Comparison of ENCODE assay signal across 11 cellular contexts in genomic region chr7:121519548-121520521, GRCh38.
DNase-seq lines count a peak whose midpoint lies in the region; ATAC-seq and TF ChIP-seq lines count a peak whose summit lies in the region.
"Had no signal": no experiment of that assay in that cellular context is flagged by ENCODE, and none has a peak within 500 bp of the region (broad histone marks: within the 10 kb centered on the region; RNA-seq: fewer than 3 reads in every experiment).

No MANE protein-coding gene starts in this region.

- H3K36me3 ChIP-seq in H7 (replicated peaks; ENCODE audit: control insufficient read depth, insufficient read depth, low read length), result no peaks in the 10 kb centered on the region
- H3K36me3 ChIP-seq: BLaER1, thyroid gland had no signal

- peak; percentile 38 for DNase-seq in AG08395 (ENCODE audit: low spot score)
- peak; percentile 54 for DNase-seq in fibroblast of the aortic adventitia (ENCODE audit: low read depth)
- no peak for DNase-seq in HEK293T (ENCODE audit: extremely low spot score)
- DNase-seq in H7, result no peak
- DNase-seq in HUDEP-2 (lab: John Stamatoyannopoulos, UW; ENCODE audit: unreplicated experiment in 76 of 76), result no peak
- no peak for DNase-seq in WTC11 (ENCODE audit: low spot score)
- DNase-seq: thyroid gland had no signal

- POLR2A ChIA-PET in HEK293T (lab: Yijun Ruan, JAX) (no interaction called here), WTC11 (lab: Charles Lee) (no interaction called here)

- CTCF ChIA-PET in HEK293T (lab: Yijun Ruan, JAX), result no interaction called here
- CTCF ChIA-PET in WTC11 (lab: Charles Lee), result interaction anchor here (1.1 to 1.6 kb wide), 2 partner anchors 124 to 474 kb away, joined by 3 to 5 read pairs; partner anchors contain the start of gene FAM3C

- ATAC-seq in GM21390 (IDR thresholded peaks at IDR 0.05; ENCODE audit: unreplicated experiment) (peak; percentile 82), HG03439 (IDR thresholded peaks at IDR 0.05; ENCODE audit: unreplicated experiment) (peak; percentile 89), WTC11 (no peak)

- no peaks in the 10 kb centered on the region for H3K36me3 Mint-ChIP-seq in WTC11

- no peak overlapping the region for H3K4me3 Mint-ChIP-seq in WTC11
- H3K4me3 Mint-ChIP-seq: nephron had no signal

- H3K4me3 ChIP-seq in fibroblast of the aortic adventitia (ENCODE audit: low read depth, low read length) (no peak overlapping the region), H7 (ENCODE audit: insufficient read depth, low read depth, low read length) (no peak overlapping the region)
- H3K4me3 ChIP-seq: BLaER1, thyroid gland had no signal

- H3K4me1 Mint-ChIP-seq in WTC11, result peaks cover 4% of the 10 kb centered on the region; the same call in 1 of the 2 replicates
- H3K4me1 Mint-ChIP-seq: nephron had no signal

- H3K9me3 Mint-ChIP-seq in WTC11, result peaks cover 14% of the 10 kb centered on the region

- no peaks in the 10 kb centered on the region for H3K27me3 Mint-ChIP-seq in WTC11 (ENCODE audit: low read depth)

- no peak overlapping the region for H3K27ac Mint-ChIP-seq in WTC11

- no peaks in the 10 kb centered on the region for H3K27me3 ChIP-seq in H7 (ENCODE audit: control insufficient read depth, insufficient read depth, low read length)
- H3K27me3 ChIP-seq: BLaER1, thyroid gland had no signal

- TF ChIP-seq CTCF in fibroblast of the aortic adventitia (IDR thresholded peaks at IDR 0.05; ENCODE audit: insufficient read depth, low read length), result no peak
- TF ChIP-seq CTCF in WTC11 (IDR thresholded peaks at IDR 0.05), result no peak

TF ChIP-seq in HEK293T, 16 proteins besides CTCF, POLR2A, EP300 and RAD21:
- no peak for TF ChIP-seq CTBP1 (IDR thresholded peaks at IDR 0.05; ENCODE audit: borderline replicate concordance)
- no peak for TF ChIP-seq ARNT (IDR thresholded peaks at IDR 0.05)
- TF ChIP-seq ZNF384 (IDR thresholded peaks at IDR 0.05), result no peak
- no peak for TF ChIP-seq NFRKB (IDR thresholded peaks at IDR 0.05)
- TF ChIP-seq PKNOX1 (IDR thresholded peaks at IDR 0.05), result no peak
- TF ChIP-seq BHLHE40 (IDR thresholded peaks at IDR 0.05; ENCODE audit: borderline replicate concordance), result no peak
- TF ChIP-seq SUZ12 (IDR thresholded peaks at IDR 0.05), result no peak
- no peak for TF ChIP-seq FOXA1 (IDR thresholded peaks at IDR 0.05)
- TF ChIP-seq ELF4 (IDR thresholded peaks at IDR 0.05), result no peak
- TF ChIP-seq FOXM1 (IDR thresholded peaks at IDR 0.05; ENCODE audit: borderline replicate concordance), result no peak
- TF ChIP-seq LEF1 (IDR thresholded peaks at IDR 0.05; ENCODE audit: borderline replicate concordance), result no peak
- TF ChIP-seq FOXK2 (IDR thresholded peaks at IDR 0.05), result no peak
- no peak for TF ChIP-seq L3MBTL2 (conservative IDR thresholded peaks at IDR 0.05)
- no peak for TF ChIP-seq HDGF (IDR thresholded peaks at IDR 0.05; ENCODE audit: borderline replicate concordance)
- TF ChIP-seq TARDBP (IDR thresholded peaks at IDR 0.05), result no peak

TF ChIP-seq in WTC11, 78 proteins besides CTCF, POLR2A, EP300 and RAD21:
- no peak for TF ChIP-seq ZNF138 (CRISPR knock-in tag; conservative IDR thresholded peaks at IDR 0.05)
- no peak for TF ChIP-seq MLX (CRISPR knock-in tag; IDR thresholded peaks at IDR 0.05)
- TF ChIP-seq, protein P1, sequence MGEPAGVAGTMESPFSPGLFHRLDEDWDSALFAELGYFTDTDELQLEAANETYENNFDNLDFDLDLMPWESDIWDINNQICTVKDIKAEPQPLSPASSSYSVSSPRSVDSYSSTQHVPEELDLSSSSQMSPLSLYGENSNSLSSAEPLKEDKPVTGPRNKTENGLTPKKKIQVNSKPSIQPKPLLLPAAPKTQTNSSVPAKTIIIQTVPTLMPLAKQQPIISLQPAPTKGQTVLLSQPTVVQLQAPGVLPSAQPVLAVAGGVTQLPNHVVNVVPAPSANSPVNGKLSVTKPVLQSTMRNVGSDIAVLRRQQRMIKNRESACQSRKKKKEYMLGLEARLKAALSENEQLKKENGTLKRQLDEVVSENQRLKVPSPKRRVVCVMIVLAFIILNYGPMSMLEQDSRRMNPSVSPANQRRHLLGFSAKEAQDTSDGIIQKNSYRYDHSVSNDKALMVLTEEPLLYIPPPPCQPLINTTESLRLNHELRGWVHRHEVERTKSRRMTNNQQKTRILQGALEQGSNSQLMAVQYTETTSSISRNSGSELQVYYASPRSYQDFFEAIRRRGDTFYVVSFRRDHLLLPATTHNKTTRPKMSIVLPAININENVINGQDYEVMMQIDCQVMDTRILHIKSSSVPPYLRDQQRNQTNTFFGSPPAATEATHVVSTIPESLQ (CRISPR knock-in tag; IDR thresholded peaks at IDR 0.05), result no peak
- TF ChIP-seq ZNF416 (CRISPR knock-in tag; IDR thresholded peaks at IDR 0.05), result no peak

Comparison
In these comparisons a context has a peak if more than half of its experiments do, and no peak if none do; other contexts are left out.
1. DNase-seq: peak in AG08395 (single experiment) and fibroblast of the aortic adventitia (single experiment); none in HEK293T (single experiment), H7 (single experiment), HUDEP-2 (0 of 76) and WTC11 (single experiment).